8 cellular contexts compared by ENCODE assay signal in genomic region chr6:10722820-10723651, GRCh38. TPM values are rescaled to one million over a fixed set of nuclear protein-coding genes. Genes with fewer than 3 reads are reported as not detected.
DNase-seq lines count a peak whose midpoint lies in the region; ATAC-seq and TF ChIP-seq lines count a peak whose summit lies in the region.

TMEM14C (plus strand) TSS chr6:10723070; CDS start chr6:10724614, 1,544 bp downstream.

- peak; percentile 90 for ATAC-seq in activated CD8-positive, alpha-beta memory T cell treated with anti-CD3 and anti-CD28 coated beads, Interleukin-2, amount 10 ng/mL, durations not matched to agents 7 days and 5 days

- CTCF ChIA-PET in activated CD8-positive, alpha-beta memory T cell treated with anti-CD3 and anti-CD28 coated beads, Interleukin-2, amount 10 ng/mL, durations not matched to agents 7 days and 5 days (lab: Charles Lee), result interaction anchor here (0.7 to 2.0 kb wide), 6 partner anchors 8 to 370 kb away, joined by 3 to 6 read pairs (median 4); partner anchors contain the start of gene TMEM14B

- peak within 1 kb of the TSS; percentile 85 for H3K4me3 Mint-ChIP-seq in activated CD8-positive, alpha-beta memory T cell treated with anti-CD3 and anti-CD28 coated beads, Interleukin-2, amount 10 ng/mL, durations not matched to agents 7 days and 5 days

- no peaks in the 10 kb centered on the region for H3K4me1 ChIP-seq in endocrine pancreas (ENCODE audit: control insufficient read depth, insufficient read depth, low read length)
- H3K4me1 ChIP-seq in mesendoderm (ENCODE audit: control insufficient read depth, low read depth, low read length), result peaks cover 6% of the 10 kb centered on the region

- peak within 1 kb of the TSS; percentile 28 for H3K18ac ChIP-seq in mesendoderm (ENCODE audit: low read length)

- no peak within 1 kb of the TSS for H2BK15ac ChIP-seq in mesendoderm (replicated peaks; ENCODE audit: low read depth)

- peak within 1 kb of the TSS; percentile 92 for H3K56ac ChIP-seq in mesendoderm (ENCODE audit: low read length)

- no peak within 1 kb of the TSS for H3K23ac ChIP-seq in mesendoderm (ENCODE audit: low read length)

- H3K9ac ChIP-seq in endocrine pancreas (ENCODE audit: control insufficient read depth, insufficient read depth, low read length) (peak within 1 kb of the TSS; percentile 88), mesendoderm (ENCODE audit: low read length) (peak within 1 kb of the TSS; percentile 93)

- H3K4me3 ChIP-seq in endocrine pancreas (ENCODE audit: control insufficient read depth, insufficient read depth, low read length) (peak within 1 kb of the TSS; percentile 81), mesendoderm (ENCODE audit: low read length) (peak within 1 kb of the TSS; percentile 81)

- no peak within 1 kb of the TSS for H2BK120ac ChIP-seq in mesendoderm (ENCODE audit: low read depth, low read length)

- no peak for TF ChIP-seq CTCF in GM20000 (IDR thresholded peaks at IDR 0.05; ENCODE audit: extremely low read depth, missing control alignments)

- H3K4ac ChIP-seq in mesendoderm (ENCODE audit: low read depth, low read length), result peak within 1 kb of the TSS; percentile 19

- peaks cover 11% of the 10 kb centered on the region for H3K79me1 ChIP-seq in mesendoderm (ENCODE audit: low read length)

- DNase-seq in CMK (ENCODE audit: low read depth) (peak; percentile 94), GM20000 (ENCODE audit: low spot score) (peak; percentile 96), HT-29 (ENCODE audit: low spot score) (peak; percentile 97), NOMO-1 treated with dmso at 0.1 percent for 144 hours (lab: John Stamatoyannopoulos, UW; ENCODE audit: unreplicated experiment) (peak; percentile 94), mesendoderm (peak; percentile 99)
- DNase-seq in activated CD8-positive, alpha-beta memory T cell treated with anti-CD3 and anti-CD28 coated beads, Interleukin-2, amount 10 ng/mL, durations not matched to agents 7 days and 5 days, result peak; percentile 91
- peak; percentile 46 for DNase-seq in stimulated activated CD8-positive, alpha-beta memory T cell treated with anti-CD3 and anti-CD28 coated beads, Interleukin-15, amount 100 ng/mL, for 1 hour (ENCODE audit: low read depth)

- H3K9me3 ChIP-seq in endocrine pancreas (ENCODE audit: control insufficient read depth, low read length), result no peaks in the 10 kb centered on the region

- H3K4me2 ChIP-seq in mesendoderm (ENCODE audit: low read length), result peak within 1 kb of the TSS; percentile 86

- WGBS in mesendoderm (ENCODE audit: extremely low coverage, insufficient coverage, low lambda C conversion rate), result no CpG with 5 or more reads among the region's 56 CpGs

- H2AK5ac ChIP-seq in mesendoderm (ENCODE audit: low read length), result no peak within 1 kb of the TSS

- H3K27ac Mint-ChIP-seq in activated CD8-positive, alpha-beta memory T cell treated with anti-CD3 and anti-CD28 coated beads, Interleukin-2, amount 10 ng/mL, durations not matched to agents 7 days and 5 days, result peak within 1 kb of the TSS; percentile 87

- peaks cover 17% of the 10 kb centered on the region for H3K36me3 Mint-ChIP-seq in activated CD8-positive, alpha-beta memory T cell treated with anti-CD3 and anti-CD28 coated beads, Interleukin-2, amount 10 ng/mL, durations not matched to agents 7 days and 5 days

- peak within 1 kb of the TSS; percentile 88 for H4K5ac ChIP-seq in mesendoderm (ENCODE audit: low read length)

- H3K27ac ChIP-seq in mesendoderm (ENCODE audit: low read depth, low read length), result peak within 1 kb of the TSS; percentile 94

- H3K27me3 Mint-ChIP-seq in activated CD8-positive, alpha-beta memory T cell treated with anti-CD3 and anti-CD28 coated beads, Interleukin-2, amount 10 ng/mL, durations not matched to agents 7 days and 5 days, result no peaks in the 10 kb centered on the region

- H3K27me3 ChIP-seq in endocrine pancreas (ENCODE audit: control insufficient read depth, insufficient read depth, low read length) (no peaks in the 10 kb centered on the region), mesendoderm (ENCODE audit: insufficient read depth, low read length, poor library complexity) (no peaks in the 10 kb centered on the region)

- peaks cover 8% of the 10 kb centered on the region for H3K79me2 ChIP-seq in mesendoderm (ENCODE audit: control insufficient read depth, insufficient read depth, low read length)

- H3K36me3 ChIP-seq in endocrine pancreas (ENCODE audit: control insufficient read depth, insufficient read depth, low read length), result no peaks in the 10 kb centered on the region
- H3K36me3 ChIP-seq in mesendoderm (ENCODE audit: control insufficient read depth, insufficient read depth, low read length), result no peaks in the 10 kb centered on the region

- peak within 1 kb of the TSS; percentile 5 for H2BK5ac ChIP-seq in mesendoderm (ENCODE audit: low read length)

- H3K4me1 Mint-ChIP-seq in activated CD8-positive, alpha-beta memory T cell treated with anti-CD3 and anti-CD28 coated beads, Interleukin-2, amount 10 ng/mL, durations not matched to agents 7 days and 5 days, result peaks cover 58% of the 10 kb centered on the region

- H3K9me3 Mint-ChIP-seq in activated CD8-positive, alpha-beta memory T cell treated with anti-CD3 and anti-CD28 coated beads, Interleukin-2, amount 10 ng/mL, durations not matched to agents 7 days and 5 days (ENCODE audit: low read depth), result peaks cover 9% of the 10 kb centered on the region

- peak within 1 kb of the TSS; percentile 58 for H4K8ac ChIP-seq in mesendoderm (ENCODE audit: low read depth, low read length)

RNA-seq across cellular contexts. Expression of gene TMEM14C, which starts in this region (rescaled TPM):
- total RNA-seq in HT-29 (2014; rRNA removed; shearing (Covaris generic)), result 63.5 and 72.4 TPM in 2 replicates
- 10 to 100 TPM; 37.1 to 44.2 TPM for total RNA-seq in activated CD8-positive, alpha-beta memory T cell treated with anti-CD3 and anti-CD28 coated beads, Interleukin-2, amount 10 ng/mL, durations not matched to agents 7 days and 5 days
- polyA plus RNA-seq in mesendoderm (2013, experiment 1 of 2), result 183 TPM
- 184 TPM for polyA plus RNA-seq in mesendoderm (2013, experiment 2 of 2)

Comparison
In these comparisons a context has a peak if more than half of its experiments do, and no peak if none do; other contexts are left out.
1. Peak in every context shown above with its lines: DNase-seq, ATAC-seq, H3K4me3 ChIP-seq and H3K27ac ChIP-seq.
2. DNase-seq: peak in every context shown above with its lines; median percentile 99 in mesendoderm; 97 in HT-29; 96 in GM20000; 94 in CMK; 94 in NOMO-1 treated with dmso at 0.1 percent for 144 hours; 91 in activated CD8-positive, alpha-beta memory T cell treated with anti-CD3 and anti-CD28 coated beads, Interleukin-2, amount 10 ng/mL, durations not matched to agents 7 days and 5 days; 46 in stimulated activated CD8-positive, alpha-beta memory T cell treated with anti-CD3 and anti-CD28 coated beads, Interleukin-15, amount 100 ng/mL, for 1 hour.